15 cellular contexts compared by ENCODE assay signal in the genomic region with DNA sequence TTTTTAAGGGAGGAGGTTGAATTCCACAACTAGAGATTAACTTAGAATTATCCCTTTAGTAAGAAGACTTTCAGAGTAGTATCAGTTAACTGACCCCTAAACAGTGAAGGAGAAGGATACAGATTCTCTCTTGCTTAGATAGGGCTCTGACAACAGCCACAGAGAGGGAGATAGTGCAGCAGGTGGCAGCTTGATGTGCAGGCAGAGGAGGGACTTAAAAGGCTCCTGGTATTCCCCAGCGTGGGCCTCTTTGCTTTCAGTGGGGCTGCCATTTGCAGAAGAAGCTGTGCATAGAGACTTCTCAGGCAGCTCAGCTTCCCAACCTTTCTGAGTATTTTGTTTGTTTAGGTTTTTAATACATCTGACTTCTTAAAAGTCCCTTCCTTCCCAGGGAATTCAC. TPM values are rescaled to one million over a fixed set of nuclear protein-coding genes. Genes with fewer than 3 reads are reported as not detected.
DNase-seq lines count a peak whose midpoint lies in the region; ATAC-seq, FAIRE-seq and TF ChIP-seq lines count a peak whose summit lies in the region.
"Had no signal": no experiment of that assay in that cellular context is flagged by ENCODE, and none has a peak within 500 bp of the region (broad histone marks: within the 10 kb centered on the region; RNA-seq: fewer than 3 reads in every experiment).

No MANE protein-coding gene starts in this region.

- CTCF ChIA-PET in A673 (lab: Charles Lee), result no interaction called here
- CTCF ChIA-PET in GM12878 (lab: Yijun Ruan, JAX), result interaction anchor here (0.6 to 1.5 kb wide), 2 partner anchors 190 to 217 kb away, joined by 4 to 7 read pairs; no protein-coding TSS in a partner anchor

- WGBS in GM12878 (ENCODE audit: insufficient coverage, insufficient replicate concordance, low lambda C conversion rate, missing lambda C conversion rate), result 0% methylated on average over 1 of the region's 1 CpG

- H3K9me3 ChIP-seq in A673 (ENCODE audit: low read depth, low read length, poor library complexity, severe bottlenecking) (no peaks in the 10 kb centered on the region), GM12878 (replicated peaks; ENCODE audit: control insufficient read depth, insufficient read depth, low read length) (no peaks in the 10 kb centered on the region)
- H3K9me3 ChIP-seq: heart right ventricle, MG63 had no signal

- H3K27me3 ChIP-seq in A673 (replicated peaks; ENCODE audit: insufficient read depth, low read depth, low read length, poor library complexity) (no peaks in the 10 kb centered on the region), GM12878 (replicated peaks in 1 of 2; ENCODE audit: control insufficient read depth in 2 of 2, insufficient read depth in 2 of 2, low read length in 1 of 2) (peaks cover 0 to 1% of the 10 kb centered on the region in 2 experiments; a peak in 1 of 4 replicates)
- H3K27me3 ChIP-seq: heart right ventricle, MG63 had no signal

- POLR2A ChIA-PET in A673 (lab: Charles Lee; ENCODE audit: low non-redundant PET) (no interaction called here), GM12878 (lab: Charles Lee) (no interaction called here)

- no peak overlapping the region; the same call in 1 of the 2 replicates for H3K27ac Mint-ChIP-seq in HFFc6

- H3K9ac ChIP-seq in GM12878 (ENCODE audit: control insufficient read depth, insufficient read depth, low read length), result no peak overlapping the region

- peaks cover 13% of the 10 kb centered on the region for H3K4me1 Mint-ChIP-seq in HFFc6 (ENCODE audit: low read depth)

- H3K4me3 ChIP-seq in A673 (ENCODE audit: low read depth, low read length, poor library complexity, severe bottlenecking), result no peak overlapping the region
- no peak overlapping the region for H3K4me3 ChIP-seq in GM12878
- H3K4me3 ChIP-seq: heart right ventricle, MG63 had no signal

- DNase-seq in A673 (ENCODE audit: low spot score) (peak; percentile 48), GM12878 (ENCODE audit: low read depth, low spot score) (no peak), NCI-H446 (lab: John Stamatoyannopoulos, UW) (no peak), HFFc6 (no peak), NOMO-1 (lab: John Stamatoyannopoulos, UW; ENCODE audit: unreplicated experiment in 2 of 2) (no peak), germinal center (ENCODE audit: low spot score) (no peak)
- DNase-seq: activated gamma-delta T cell treated with Interleukin-2 at 50 U/mL for 16 hours, GOT3, heart right ventricle, MG63, posterior cingulate gyrus had no signal

- TF ChIP-seq POLR2A in GM12878 (IDR thresholded peaks at IDR 0.05; ENCODE audit: low read depth, low read length), result no peak

- H3K36me3 ChIP-seq in A673 (ENCODE audit: insufficient read depth, low read length, poor library complexity, severe bottlenecking) (no peaks in the 10 kb centered on the region), GM12878 (ENCODE audit: control insufficient read depth in 2 of 2, insufficient read depth in 2 of 2, low read length in 1 of 2) (no peaks in the 10 kb centered on the region)
- H3K36me3 ChIP-seq: heart right ventricle, MG63 had no signal

- no peak overlapping the region for H2AFZ ChIP-seq in GM12878 (ENCODE audit: control insufficient read depth, low read depth, low read length)

- in situ Hi-C loops in GM12878 (cut with MboI), result no loop called here

- peaks cover 4% of the 10 kb centered on the region; the same call in 1 of the 2 replicates for H3K27me3 Mint-ChIP-seq in HFFc6 (ENCODE audit: insufficient read depth)

- TF ChIP-seq CTCF in A673 (conservative IDR thresholded peaks at IDR 0.05; ENCODE audit: low read depth, low read length) (no peak), GM12878 (IDR thresholded peaks at IDR 0.05 in 2 of 3, conservative IDR thresholded peaks at IDR 0.05 in 1 of 3; ENCODE audit: control insufficient read depth in 2 of 3, extremely low read depth in 1 of 3, insufficient read depth in 1 of 3, low read depth in 3 of 3, low read length in 3 of 3) (no peak), HFFc6 (IDR thresholded peaks at IDR 0.05) (no peak)

- H3K4me2 ChIP-seq in GM12878 (ENCODE audit: control insufficient read depth, insufficient read depth), result no peak overlapping the region

- SMC1A ChIA-PET in GM12878 (lab: Charles Lee; ENCODE audit: uncharacterized antibody, unreplicated experiment), result interaction anchor here (0.7 to 1.6 kb wide), 3 partner anchors 10 to 1178 kb away, joined by 3 to 4 read pairs (median 3); no protein-coding TSS in a partner anchor

- H3K36me3 Mint-ChIP-seq in HFFc6 (ENCODE audit: low read depth), result no peaks in the 10 kb centered on the region

- no peak overlapping the region for H3K27ac ChIP-seq in A673 (ENCODE audit: low read depth, low read length, poor library complexity, severe bottlenecking)
- no peak overlapping the region for H3K27ac ChIP-seq in GM12878 (ENCODE audit: control insufficient read depth, insufficient read depth)
- H3K27ac ChIP-seq: heart right ventricle, HL-60 had no signal

- no peak for TF ChIP-seq RAD21 in GM12878 (IDR thresholded peaks at IDR 0.05; ENCODE audit: insufficient read depth, low read depth, low read length)

- intact Hi-C loops in A673 (cut with micrococcal nuclease; ENCODE audit: unreplicated experiment) (no loop called here), GM12878 (cut with micrococcal nuclease; ENCODE audit: unreplicated experiment) (no loop called here)

- H3K4me1 ChIP-seq in A673 (ENCODE audit: insufficient read depth, low read length, poor library complexity, severe bottlenecking) (peaks cover 19% of the 10 kb centered on the region), GM12878 (ENCODE audit: control insufficient read depth, insufficient read depth, low read length) (0 out of 2 replicates have a peak, but pooled peaks cover 3% of the 10 kb centered on the region)
- H3K4me1 ChIP-seq: heart right ventricle had no signal

- ATAC-seq in GM19351 (IDR thresholded peaks at IDR 0.05; ENCODE audit: unreplicated experiment) (peak; percentile 48), HG03342 (IDR thresholded peaks at IDR 0.05; ENCODE audit: unreplicated experiment) (peak; percentile 50), GM12878 (peak; percentile 81)
- ATAC-seq: heart right ventricle had no signal

- H3K4me3 Mint-ChIP-seq in HFFc6, result no peak overlapping the region

- RAD21 ChIA-PET in GM12878 (lab: Charles Lee; ENCODE audit: unreplicated experiment), result interaction anchor here (1.0 kb wide), 1 partner anchor 572 kb away, joined by 3 read pairs; no protein-coding TSS in a partner anchor

- no peaks in the 10 kb centered on the region for H3K79me2 ChIP-seq in GM12878 (ENCODE audit: control insufficient read depth, insufficient read depth, low read length)

- no peaks in the 10 kb centered on the region for H4K20me1 ChIP-seq in GM12878 (ENCODE audit: control insufficient read depth, insufficient read depth)

- TF ChIP-seq EP300 in GM12878 (IDR thresholded peaks at IDR 0.05; ENCODE audit: borderline replicate concordance in 1 of 2, control insufficient read depth in 1 of 2, low read depth in 2 of 2, low read length in 2 of 2), result no peak

- H3K9me3 Mint-ChIP-seq in HFFc6, result no peaks in the 10 kb centered on the region

- BruUV-seq in A673 (replicated peaks; lab: Mats Ljungman, UMichigan) (no TSS peak), GM12878 (replicated peaks; lab: Mats Ljungman, UMichigan) (no TSS peak)

- FAIRE-seq in GM12878 (lab: Jason Lieb, UNC), result peak; percentile 31
- FAIRE-seq: bronchial epithelial cell had no signal

TF ChIP-seq in GM12878, 131 proteins besides CTCF, POLR2A, EP300 and RAD21:
- TF ChIP-seq YY1 (IDR thresholded peaks at IDR 0.05; ENCODE audit: low read depth, low read length), result peak; percentile 43; the same call in 1 of the 2 replicates
- TF ChIP-seq HDAC2 (IDR thresholded peaks at IDR 0.05), result no peak

RNA-seq across cellular contexts. Expression of gene FZD1, which starts 15.9 kb away (rescaled TPM):
- 47.6 and 49.9 TPM in 2 replicates for total RNA-seq in A673 (2021)
- 0.86 and 0.88 TPM in 2 replicates for total RNA-seq in GM12878 (2013; cell fraction: nucleolus; rRNA removed)
- total RNA-seq in GM12878 (2014; rRNA removed), result 0.40 and 0.44 TPM in 2 replicates
- total RNA-seq in GM12878 (2014; rRNA removed; fragmentation: Illumina TruSeq; extraction: Trizol), result 0.18 and 0.23 TPM in 2 replicates
- total RNA-seq in GM12878 (2021), result 0.56 TPM in 2 replicates
- 0.14 TPM for polyA plus RNA-seq in GM12878 (2011; ENCODE audit: low read depth)
- 0.13 and 0.18 TPM in 2 replicates for polyA plus RNA-seq in GM12878 (2011; rRNA removed)
- 0.15 and 0.20 TPM in 2 replicates for polyA plus RNA-seq in GM12878 (2011; cell fraction: cytosol; rRNA removed)
- 0.16 and 0.23 TPM in 2 replicates for polyA plus RNA-seq in GM12878 (2011; cell fraction: nucleus; rRNA removed)
- 0.31 and 0.44 TPM in 2 replicates for polyA plus RNA-seq in GM12878 (2012)
- 0.08 and 0.12 TPM in 2 replicates for polyA plus RNA-seq in GM12878 (2014; fragmentation: Illumina TruSeq; extraction: Trizol)
- under 1 TPM; 0.07 to 0.10 TPM for polyA plus RNA-seq in GM12878 (2014; fragmentation: Nextera tagmentation; extraction: Ambion mirVana)
- 0.28 and 0.37 TPM in 2 replicates for polyA plus RNA-seq in GM12878 (2014; rRNA removed)
- under 1 TPM; 0.18 to 0.39 TPM for polyA plus RNA-seq in GM12878 (2016; fragmentation: Nextera tagmentation; extraction: Ambion mirVana)
- polyA minus RNA-seq in GM12878 (2011; rRNA and poly(A)+ RNA removed), result 0.22 and 0.46 TPM in 2 replicates
- 0.21 and 0.27 TPM in 2 replicates for polyA minus RNA-seq in GM12878 (2011; cell fraction: cytosol; rRNA and poly(A)+ RNA removed)
- 0.48 and 0.77 TPM in 2 replicates for polyA minus RNA-seq in GM12878 (2011; cell fraction: nucleus; rRNA and poly(A)+ RNA removed)
- 10 to 100 TPM in 3 of 6 experiments, 1 to 10 TPM in 3; 9.0 to 11.1 (median 9.9) TPM for total RNA-seq in HFFc6 (2021; fragmentation: NEBNext Ultra II Directional; extraction: Animal tissue kit (Norgen Biotek cat#: 25700))

Comparison
In these comparisons a context has a peak if more than half of its experiments do, and no peak if none do; other contexts are left out.
1. RNA of gene FZD1, which starts 15.9 kb away (total RNA-seq): 47.6 to 49.9 TPM in A673 and 9.0 to 11.1 TPM in HFFc6; 0.18 to 0.88 TPM in GM12878; every median in the first group is over 4 times any median in the second.
2. Peak in every context shown above with its lines, with median percentiles within 50 percentile points of each other: ATAC-seq.